15 cellular contexts compared by ENCODE assay signal in genomic region chr15:87764461-87765236, GRCh38.
DNase-seq lines count a peak whose midpoint lies in the region; ATAC-seq and TF ChIP-seq lines count a peak whose summit lies in the region.
"Had no signal": no experiment of that assay in that cellular context is flagged by ENCODE, and none has a peak within 500 bp of the region (broad histone marks: within the 10 kb centered on the region; RNA-seq: fewer than 3 reads in every experiment).

No MANE protein-coding gene starts in this region.

- CTCF ChIA-PET in AG04450 (lab: Charles Lee): no interaction called here

- no peaks in the 10 kb centered on the region for H3K27me3 ChIP-seq in AG04450 (ENCODE audit: control insufficient read depth, insufficient read depth, low read length)

- H3K4me3 ChIP-seq in AG04450 (ENCODE audit: low read depth, low read length): no peak overlapping the region

- peak; percentile 37 for DNase-seq in AG04450 (ENCODE audit: low read depth, low spot score)
- peak; percentile 8 for DNase-seq in LHCN-M2 (ENCODE audit: low read depth)
- peak; percentile 89 for DNase-seq in amniotic stem cell (lab: John Stamatoyannopoulos, UW)
- DNase-seq in glomerular visceral epithelial cell (ENCODE audit: extremely low spot score): peak; percentile 79
- DNase-seq in left lobe of liver (ENCODE audit: low spot score): no peak
- DNase-seq in activated CD8-positive, alpha-beta memory T cell treated with anti-CD3 and anti-CD28 coated beads, Interleukin-2, amount 50 U/mL, for 4 hours: no peak
- DNase-seq in central memory CD4-positive, alpha-beta T cell: no peak
- DNase-seq: activated T-cell treated with anti-CD3 and anti-CD28 coated beads for 4 hours; CD4-positive, CD25-positive, alpha-beta regulatory T cell; hippocampal formation; Karpas-422; naive thymus-derived CD4-positive, alpha-beta T cell; NCI-H774; stimulated activated CD4-positive, alpha-beta T cell treated with anti-CD3 and anti-CD28 coated beads, Interleukin-1b, Interleukin-23, amount 100 ng/mL, for 48 hours had no signal

- H3K9me3 ChIP-seq in AG04450 (ENCODE audit: control insufficient read depth, insufficient read depth, low read length): no peaks in the 10 kb centered on the region

- ATAC-seq in left lobe of liver (no peak), GM18909 (IDR thresholded peaks at IDR 0.05; ENCODE audit: poor library complexity, unreplicated experiment) (no peak)
- ATAC-seq: naive thymus-derived CD4-positive, alpha-beta T cell had no signal

- no peak for TF ChIP-seq CTCF in AG04450 (IDR thresholded peaks at IDR 0.05; ENCODE audit: low read depth, low read length)

- no peak overlapping the region for H3K27ac ChIP-seq in AG04450 (ENCODE audit: low read depth, low read length)

- POLR2A ChIA-PET in AG04450 (lab: Yijun Ruan, JAX): interaction anchor here (0.9 kb wide), 1 partner anchor 52 kb away, joined by 3 read pairs; no protein-coding TSS in a partner anchor

Comparison
In these comparisons a context has a peak if more than half of its experiments do, and no peak if none do; other contexts are left out.
1. DNase-seq: peak in AG04450 (single experiment), LHCN-M2 (single experiment), amniotic stem cell (single experiment) and glomerular visceral epithelial cell (single experiment); none in left lobe of liver (single experiment), activated CD8-positive, alpha-beta memory T cell treated with anti-CD3 and anti-CD28 coated beads, Interleukin-2, amount 50 U/mL, for 4 hours (single experiment) and central memory CD4-positive, alpha-beta T cell (single experiment).